2 cellular contexts compared by ENCODE assay signal in the genomic region with DNA sequence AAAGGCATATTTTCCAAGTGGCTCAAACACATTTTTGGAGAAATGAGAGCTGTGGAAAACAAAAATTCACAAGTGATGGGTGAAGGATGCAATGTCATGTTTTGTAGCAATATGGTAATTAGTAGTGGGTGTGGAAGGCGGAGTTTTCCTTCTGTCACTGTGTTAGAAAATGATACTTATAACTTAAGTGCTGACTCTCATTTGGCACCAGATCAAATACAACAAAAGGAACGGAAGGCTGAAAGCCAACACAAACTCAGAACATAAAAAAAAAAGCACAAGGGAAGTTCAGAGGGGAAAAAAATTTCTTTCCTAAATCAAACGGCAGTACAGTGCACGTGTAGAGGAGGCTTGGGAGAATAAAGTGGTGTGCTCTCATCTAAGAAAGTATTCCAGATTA.
TF ChIP-seq lines count a peak whose summit lies in the region.

A gene with protein sequence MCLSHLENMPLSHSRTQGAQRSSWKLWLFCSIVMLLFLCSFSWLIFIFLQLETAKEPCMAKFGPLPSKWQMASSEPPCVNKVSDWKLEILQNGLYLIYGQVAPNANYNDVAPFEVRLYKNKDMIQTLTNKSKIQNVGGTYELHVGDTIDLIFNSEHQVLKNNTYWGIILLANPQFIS (minus strand): TSS at position 77 of the 400 bp plus-strand sequence. CDS start 45 bp downstream, at position 32.

TF ChIP-seq in liver, 16 proteins besides CTCF, POLR2A, EP300 and RAD21 (continued from another document):
- TF ChIP-seq, protein P1, sequence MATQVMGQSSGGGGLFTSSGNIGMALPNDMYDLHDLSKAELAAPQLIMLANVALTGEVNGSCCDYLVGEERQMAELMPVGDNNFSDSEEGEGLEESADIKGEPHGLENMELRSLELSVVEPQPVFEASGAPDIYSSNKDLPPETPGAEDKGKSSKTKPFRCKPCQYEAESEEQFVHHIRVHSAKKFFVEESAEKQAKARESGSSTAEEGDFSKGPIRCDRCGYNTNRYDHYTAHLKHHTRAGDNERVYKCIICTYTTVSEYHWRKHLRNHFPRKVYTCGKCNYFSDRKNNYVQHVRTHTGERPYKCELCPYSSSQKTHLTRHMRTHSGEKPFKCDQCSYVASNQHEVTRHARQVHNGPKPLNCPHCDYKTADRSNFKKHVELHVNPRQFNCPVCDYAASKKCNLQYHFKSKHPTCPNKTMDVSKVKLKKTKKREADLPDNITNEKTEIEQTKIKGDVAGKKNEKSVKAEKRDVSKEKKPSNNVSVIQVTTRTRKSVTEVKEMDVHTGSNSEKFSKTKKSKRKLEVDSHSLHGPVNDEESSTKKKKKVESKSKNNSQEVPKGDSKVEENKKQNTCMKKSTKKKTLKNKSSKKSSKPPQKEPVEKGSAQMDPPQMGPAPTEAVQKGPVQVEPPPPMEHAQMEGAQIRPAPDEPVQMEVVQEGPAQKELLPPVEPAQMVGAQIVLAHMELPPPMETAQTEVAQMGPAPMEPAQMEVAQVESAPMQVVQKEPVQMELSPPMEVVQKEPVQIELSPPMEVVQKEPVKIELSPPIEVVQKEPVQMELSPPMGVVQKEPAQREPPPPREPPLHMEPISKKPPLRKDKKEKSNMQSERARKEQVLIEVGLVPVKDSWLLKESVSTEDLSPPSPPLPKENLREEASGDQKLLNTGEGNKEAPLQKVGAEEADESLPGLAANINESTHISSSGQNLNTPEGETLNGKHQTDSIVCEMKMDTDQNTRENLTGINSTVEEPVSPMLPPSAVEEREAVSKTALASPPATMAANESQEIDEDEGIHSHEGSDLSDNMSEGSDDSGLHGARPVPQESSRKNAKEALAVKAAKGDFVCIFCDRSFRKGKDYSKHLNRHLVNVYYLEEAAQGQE (IDR thresholded peaks at IDR 0.05): no peak
- TF ChIP-seq, protein P2, sequence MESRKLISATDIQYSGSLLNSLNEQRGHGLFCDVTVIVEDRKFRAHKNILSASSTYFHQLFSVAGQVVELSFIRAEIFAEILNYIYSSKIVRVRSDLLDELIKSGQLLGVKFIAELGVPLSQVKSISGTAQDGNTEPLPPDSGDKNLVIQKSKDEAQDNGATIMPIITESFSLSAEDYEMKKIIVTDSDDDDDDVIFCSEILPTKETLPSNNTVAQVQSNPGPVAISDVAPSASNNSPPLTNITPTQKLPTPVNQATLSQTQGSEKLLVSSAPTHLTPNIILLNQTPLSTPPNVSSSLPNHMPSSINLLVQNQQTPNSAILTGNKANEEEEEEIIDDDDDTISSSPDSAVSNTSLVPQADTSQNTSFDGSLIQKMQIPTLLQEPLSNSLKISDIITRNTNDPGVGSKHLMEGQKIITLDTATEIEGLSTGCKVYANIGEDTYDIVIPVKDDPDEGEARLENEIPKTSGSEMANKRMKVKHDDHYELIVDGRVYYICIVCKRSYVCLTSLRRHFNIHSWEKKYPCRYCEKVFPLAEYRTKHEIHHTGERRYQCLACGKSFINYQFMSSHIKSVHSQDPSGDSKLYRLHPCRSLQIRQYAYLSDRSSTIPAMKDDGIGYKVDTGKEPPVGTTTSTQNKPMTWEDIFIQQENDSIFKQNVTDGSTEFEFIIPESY (IDR thresholded peaks at IDR 0.05): no peak
- TF ChIP-seq YY1 (IDR thresholded peaks at IDR 0.05) (no peak), TAF1 (conservative IDR thresholded peaks at IDR 0.05) (no peak), SP1 (IDR thresholded peaks at IDR 0.05) (peak; percentile 23), JUND (IDR thresholded peaks at IDR 0.05) (no peak)
- TF ChIP-seq, protein P3, sequence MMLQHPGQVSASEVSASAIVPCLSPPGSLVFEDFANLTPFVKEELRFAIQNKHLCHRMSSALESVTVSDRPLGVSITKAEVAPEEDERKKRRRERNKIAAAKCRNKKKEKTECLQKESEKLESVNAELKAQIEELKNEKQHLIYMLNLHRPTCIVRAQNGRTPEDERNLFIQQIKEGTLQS (IDR thresholded peaks at IDR 0.05): no peak
TF ChIP-seq in liver: peak in this region for 2.

TF ChIP-seq in HepG2, 621 proteins besides CTCF, POLR2A, EP300 and RAD21 (continued from another document):
- TF ChIP-seq, protein P4, sequence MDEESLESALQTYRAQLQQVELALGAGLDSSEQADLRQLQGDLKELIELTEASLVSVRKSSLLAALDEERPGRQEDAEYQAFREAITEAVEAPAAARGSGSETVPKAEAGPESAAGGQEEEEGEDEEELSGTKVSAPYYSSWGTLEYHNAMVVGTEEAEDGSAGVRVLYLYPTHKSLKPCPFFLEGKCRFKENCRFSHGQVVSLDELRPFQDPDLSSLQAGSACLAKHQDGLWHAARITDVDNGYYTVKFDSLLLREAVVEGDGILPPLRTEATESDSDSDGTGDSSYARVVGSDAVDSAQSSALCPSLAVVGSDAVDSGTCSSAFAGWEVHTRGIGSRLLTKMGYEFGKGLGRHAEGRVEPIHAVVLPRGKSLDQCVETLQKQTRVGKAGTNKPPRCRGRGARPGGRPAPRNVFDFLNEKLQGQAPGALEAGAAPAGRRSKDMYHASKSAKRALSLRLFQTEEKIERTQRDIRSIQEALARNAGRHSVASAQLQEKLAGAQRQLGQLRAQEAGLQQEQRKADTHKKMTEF (CRISPR knock-in tag; IDR thresholded peaks at IDR 0.05): no peak
- TF ChIP-seq ZNF629 (CRISPR knock-in tag; conservative IDR thresholded peaks at IDR 0.05) (no peak), KMT2A (CRISPR knock-in tag; IDR thresholded peaks at IDR 0.05) (no peak), ZSCAN20 (CRISPR knock-in tag; IDR thresholded peaks at IDR 0.05; ENCODE audit: borderline replicate concordance) (no peak), SRSF9 (IDR thresholded peaks at IDR 0.05; ENCODE audit: borderline replicate concordance, insufficient read depth, low read depth, low read length, poor library complexity, severe bottlenecking) (no peak), ZNF768 (CRISPR knock-in tag; IDR thresholded peaks at IDR 0.05) (no peak), YEATS4 (CRISPR knock-in tag; IDR thresholded peaks at IDR 0.05; ENCODE audit: borderline replicate concordance) (no peak), MZF1 (CRISPR knock-in tag; IDR thresholded peaks at IDR 0.05; ENCODE audit: borderline replicate concordance) (no peak)
